ENCODE assay signal across 12 cellular contexts in the genomic region with DNA sequence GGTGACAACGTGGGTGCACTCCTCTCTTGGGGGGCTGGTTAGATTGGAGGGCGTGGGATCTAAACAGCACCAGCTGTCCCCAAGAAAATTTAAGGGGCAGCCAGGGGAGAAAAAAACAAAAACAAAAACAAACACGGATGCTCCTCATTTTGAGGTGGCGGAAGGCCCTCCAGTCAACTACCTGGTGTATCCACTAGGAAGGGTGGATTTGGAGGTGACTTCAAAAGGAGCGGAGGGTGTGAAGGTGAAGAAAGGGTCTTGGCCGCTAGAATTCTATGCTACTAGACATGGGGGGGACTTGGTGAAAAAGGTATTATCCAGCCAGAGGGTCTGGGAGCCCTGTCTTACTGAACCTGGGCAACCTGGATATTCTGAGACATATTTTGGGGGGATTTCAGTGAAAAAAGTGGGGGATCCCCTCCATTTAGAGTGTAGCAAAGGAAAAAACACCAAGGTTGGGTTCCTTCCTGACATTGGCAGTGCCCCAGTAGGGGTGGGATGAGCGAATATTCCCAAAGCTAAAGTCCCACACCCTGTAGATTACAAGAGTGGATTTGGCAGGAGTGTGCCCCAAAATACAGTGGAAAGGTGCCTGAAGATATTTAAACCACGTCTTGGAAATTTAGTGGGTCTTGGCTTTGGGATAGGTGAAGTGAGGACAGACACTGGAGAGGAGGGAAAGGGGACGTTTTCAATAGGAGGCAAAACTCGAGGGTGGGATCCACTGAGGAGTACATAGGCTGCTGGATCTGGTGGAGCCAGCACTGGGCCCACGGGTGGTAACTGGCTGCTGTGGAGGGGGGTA. TPM values are rescaled to one million over a fixed set of nuclear protein-coding genes. Genes with fewer than 3 reads are reported as not detected.
DNase-seq lines count a peak whose midpoint lies in the region; FAIRE-seq and TF ChIP-seq lines count a peak whose summit lies in the region.
"Had no signal": no experiment of that assay in that cellular context is flagged by ENCODE, and none has a peak within 500 bp of the region (broad histone marks: within the 10 kb centered on the region; RNA-seq: fewer than 3 reads in every experiment).

No MANE protein-coding gene starts in this region.

- H3K4me1 Mint-ChIP-seq in Caco-2 (ENCODE audit: low read depth, unreplicated experiment) = peaks cover 6% of the 10 kb centered on the region

- H3K4me3 Mint-ChIP-seq in Caco-2 (ENCODE audit: unreplicated experiment) = peak overlapping the region; percentile 89

- no peaks in the 10 kb centered on the region for H3K9me3 ChIP-seq in Caco-2
- no peaks in the 10 kb centered on the region for H3K9me3 ChIP-seq in PC-9 (ENCODE audit: insufficient read depth, low read depth)
- H3K9me3 ChIP-seq in endothelial cell of umbilical vein (replicated peaks; ENCODE audit: control insufficient read depth, insufficient read depth, low read length) = no peaks in the 10 kb centered on the region
- no peaks in the 10 kb centered on the region for H3K9me3 ChIP-seq in parathyroid adenoma (ENCODE audit: control insufficient read depth, low read length)

- H3F3A ChIP-seq in PC-9 (ENCODE audit: insufficient read depth, low read depth) = peaks cover 13% of the 10 kb centered on the region; the same call in 1 of the 2 replicates

- POLR2A ChIA-PET in Caco-2 (lab: Charles Lee) = interaction anchor here (0.5 to 0.7 kb wide), 2 partner anchors 46 to 201 kb away, joined by 3 to 4 read pairs; no protein-coding TSS in a partner anchor
- POLR2A ChIA-PET in PC-9 (lab: Charles Lee; ENCODE audit: unreplicated experiment) = interaction anchor here (0.6 to 0.8 kb wide), 2 partner anchors 20 to 249 kb away, joined by 6 to 21 read pairs; no protein-coding TSS in a partner anchor
- POLR2A ChIA-PET in endothelial cell of umbilical vein (lab: Charles Lee) = interaction anchor here (1.2 kb wide), 1 partner anchor 35 kb away, joined by 3 read pairs; a partner anchor contains a TSS

- H3K79me2 ChIP-seq in PC-9 (ENCODE audit: low read depth) (peaks cover 8% of the 10 kb centered on the region; the same call in 1 of the 2 replicates), endothelial cell of umbilical vein (ENCODE audit: control insufficient read depth, insufficient read depth, low read length) (no peaks in the 10 kb centered on the region), parathyroid adenoma (no peaks in the 10 kb centered on the region)

- H3K27me3 ChIP-seq in Caco-2 (replicated peaks; ENCODE audit: control insufficient read depth, insufficient read depth, low read length) = no peaks in the 10 kb centered on the region
- no peaks in the 10 kb centered on the region for H3K27me3 ChIP-seq in PC-9 (ENCODE audit: insufficient read depth, low read depth)
- peaks cover 20 to 28% of the 10 kb centered on the region in 2 experiments for H3K27me3 ChIP-seq in endothelial cell of umbilical vein (ENCODE audit: control insufficient read depth in 2 of 2, insufficient read depth in 2 of 2, low read length in 2 of 2)
- H3K27me3 ChIP-seq in parathyroid adenoma (ENCODE audit: control insufficient read depth, insufficient read depth, low read length) = no peaks in the 10 kb centered on the region

- H3K9me2 ChIP-seq in PC-9 (ENCODE audit: insufficient read depth) = no peaks in the 10 kb centered on the region

- FAIRE-seq in endothelial cell of umbilical vein (lab: Jason Lieb, UNC) = no peak

- no peaks in the 10 kb centered on the region for H4K20me1 ChIP-seq in PC-9 (ENCODE audit: insufficient read depth)
- no peaks in the 10 kb centered on the region for H4K20me1 ChIP-seq in endothelial cell of umbilical vein (replicated peaks; ENCODE audit: control insufficient read depth, extremely low read depth, insufficient read depth, low read length)

- H3K36me3 Mint-ChIP-seq in Caco-2 (ENCODE audit: insufficient read depth, unreplicated experiment) = peaks cover 23% of the 10 kb centered on the region

- H3K4me1 ChIP-seq in Caco-2 = no peaks in the 10 kb centered on the region
- peaks cover 9% of the 10 kb centered on the region; the same call in 1 of the 2 replicates for H3K4me1 ChIP-seq in PC-9 (replicated peaks; ENCODE audit: insufficient read depth)
- H3K4me1 ChIP-seq in endothelial cell of umbilical vein (ENCODE audit: control insufficient read depth, extremely low read depth, insufficient read depth, low read length) = peaks cover 23% of the 10 kb centered on the region
- peaks cover 10% of the 10 kb centered on the region for H3K4me1 ChIP-seq in parathyroid adenoma

- no peak for TF ChIP-seq POLR2A in endothelial cell of umbilical vein (IDR thresholded peaks at IDR 0.05; ENCODE audit: low read depth, low read length)

- H3K4me3 ChIP-seq in Caco-2 (ENCODE audit: low read depth, low read length) (peak overlapping the region; percentile 37), PC-9 (peak overlapping the region; percentile 71), endothelial cell of umbilical vein (replicated peaks in 1 of 3; ENCODE audit: insufficient read depth in 1 of 3, low read depth in 1 of 3, low read length in 3 of 3) (no peak overlapping the region), parathyroid adenoma (ENCODE audit: low read depth, low read length) (peak overlapping the region; percentile 7)

- DNase-seq in Caco-2 (no peak), PC-9 (no peak), endothelial cell of umbilical vein (ENCODE audit: low read depth, low spot score) (no peak), superior temporal gyrus (ENCODE audit: extremely low spot score) (no peak), RKO (ENCODE audit: low spot score) (no peak), NCI-H1417 (lab: John Stamatoyannopoulos, UW) (no peak), hypothalamus (lab: John Stamatoyannopoulos, UW) (no peak)

- H3K9ac ChIP-seq in endothelial cell of umbilical vein (replicated peaks; ENCODE audit: extremely low read depth, insufficient read depth, low read length) (no peak overlapping the region), parathyroid adenoma (no peak overlapping the region)
- H3K9ac ChIP-seq: KMS-11 had no signal

- H3K27ac ChIP-seq in PC-9 (no peak overlapping the region), endothelial cell of umbilical vein (ENCODE audit: insufficient read depth, low read depth, low read length) (no peak overlapping the region), parathyroid adenoma (no peak overlapping the region)
- H3K27ac ChIP-seq: KMS-11 had no signal

- CTCF ChIA-PET in Caco-2 (lab: Charles Lee) (interaction anchor here (1.7 kb wide), 1 partner anchor 63 kb away, joined by 8 read pairs; no protein-coding TSS in a partner anchor), PC-9 (lab: Charles Lee) (no interaction called here), endothelial cell of umbilical vein (lab: Charles Lee) (interaction anchor here (0.7 to 4.4 kb wide), 10 partner anchors 9 to 150 kb away, joined by 3 to 70 read pairs (median 3); a partner anchor contains a TSS)

- H3K4me2 ChIP-seq in PC-9 = peak overlapping the region; percentile 90
- no peak overlapping the region for H3K4me2 ChIP-seq in endothelial cell of umbilical vein (ENCODE audit: insufficient read depth, low read length)
- no peak overlapping the region for H3K4me2 ChIP-seq in parathyroid adenoma (ENCODE audit: low read length)
- H3K4me2 ChIP-seq: KMS-11 had no signal

- H3K27me3 Mint-ChIP-seq in Caco-2 (ENCODE audit: insufficient read depth, unreplicated experiment) = no peaks in the 10 kb centered on the region

- dilution Hi-C loops in endothelial cell of umbilical vein (cut with MboI; ENCODE audit: extremely low pct_ligation_motif_present, low sequenced_read_pairs) = no loop called here

- H3K36me3 ChIP-seq in Caco-2 (ENCODE audit: control insufficient read depth, insufficient read depth, low read length) (no peaks in the 10 kb centered on the region), PC-9 (ENCODE audit: low read depth) (no peaks in the 10 kb centered on the region), endothelial cell of umbilical vein (ENCODE audit: control insufficient read depth in 2 of 2, extremely low read depth in 1 of 2, insufficient read depth in 2 of 2, low read length in 2 of 2) (no peaks in the 10 kb centered on the region), parathyroid adenoma (ENCODE audit: control insufficient read depth, insufficient read depth, low read length) (no peaks in the 10 kb centered on the region)

- H3K9me3 Mint-ChIP-seq in Caco-2 (ENCODE audit: unreplicated experiment) = no peaks in the 10 kb centered on the region

- intact Hi-C loops in Caco-2 (cut with micrococcal nuclease; ENCODE audit: unreplicated experiment) = loop anchor here (5.0 kb wide), 2 partner anchors 82 to 248 kb away; a partner anchor contains a TSS
- intact Hi-C loops in PC-9 (cut with micrococcal nuclease; ENCODE audit: unreplicated experiment) = loop anchor here (1.0 to 5.0 kb wide), 2 partner anchors 63 to 122 kb away; a partner anchor contains a TSS
- intact Hi-C loops in endothelial cell of umbilical vein (cut with micrococcal nuclease) = loop anchor here (5.0 kb wide), 2 partner anchors 187 to 248 kb away; a partner anchor contains a TSS

- TF ChIP-seq CTCF in Caco-2 (IDR thresholded peaks at IDR 0.05; ENCODE audit: insufficient read depth in 1 of 2, low read depth in 1 of 2, low read length in 1 of 2, severe bottlenecking in 1 of 2, unreplicated experiment in 1 of 2) = no peak
- TF ChIP-seq CTCF in PC-9 (conservative IDR thresholded peaks at IDR 0.05) = no peak
- TF ChIP-seq CTCF in endothelial cell of umbilical vein (IDR thresholded peaks at IDR 0.05; ENCODE audit: extremely low read depth in 1 of 2, insufficient read depth in 1 of 2, low read depth in 1 of 2, low read length in 2 of 2) = no peak
- no peak for TF ChIP-seq CTCF in parathyroid adenoma (IDR thresholded peaks at IDR 0.05)

- BruUV-seq in Caco-2 (replicated peaks; lab: Mats Ljungman, UMichigan) = no TSS peak
- no TSS peak for BruUV-seq in PC-9 (replicated peaks; lab: Mats Ljungman, UMichigan)
- no TSS peak for BruUV-seq in endothelial cell of umbilical vein (replicated peaks; lab: Mats Ljungman, UMichigan)

- no peaks in the 10 kb centered on the region for H3K9me1 ChIP-seq in endothelial cell of umbilical vein (replicated peaks; ENCODE audit: control insufficient read depth, extremely low read depth, insufficient read depth, low read length)

- no peak overlapping the region for H2AFZ ChIP-seq in PC-9
- H2AFZ ChIP-seq in endothelial cell of umbilical vein (ENCODE audit: low read depth, low read length) = no peak overlapping the region
- no peak overlapping the region for H2AFZ ChIP-seq in parathyroid adenoma

- no peak overlapping the region for H3K27ac Mint-ChIP-seq in Caco-2 (ENCODE audit: unreplicated experiment)

RNA-seq across cellular contexts. Expression of a gene that starts 0.5 kb away (rescaled TPM):
- total RNA-seq in Caco-2 (2022) (0.91 and 1.3 TPM in 2 replicates), PC-9 (2021) (15.2 and 23.2 TPM in 2 replicates), endothelial cell of umbilical vein (1.8 TPM in 1 of 2 replicates, not detected in the other)
- polyA plus RNA-seq in endothelial cell of umbilical vein = 0.70 and 0.92 TPM in 2 replicates
- 0.34 and 0.52 TPM in 2 replicates for polyA plus RNA-seq in endothelial cell of umbilical vein (2011; cell fraction: cytosol; rRNA removed)
- polyA plus RNA-seq in endothelial cell of umbilical vein (2011; cell fraction: nucleus; rRNA removed) = 2.6 and 4.2 TPM in 2 replicates
- polyA plus RNA-seq in endothelial cell of umbilical vein (2012) = 0.63 and 1.2 TPM in 2 replicates
- 0.81 and 1.6 TPM in 2 replicates for polyA minus RNA-seq in endothelial cell of umbilical vein
- polyA minus RNA-seq in endothelial cell of umbilical vein (2011; cell fraction: cytosol; rRNA and poly(A)+ RNA removed) = 0.92 TPM
- polyA minus RNA-seq in endothelial cell of umbilical vein (2011; cell fraction: nucleus; rRNA and poly(A)+ RNA removed) = 0.87 TPM in 1 of 2 replicates, not detected in the other
- total RNA-seq: H4 had no signal

RNA-seq across cellular contexts. Expression of a gene that starts 3.6 kb away (rescaled TPM):
- total RNA-seq in Caco-2 (2022) = 2.9 and 3.7 TPM in 2 replicates
- 17.0 and 20.7 TPM in 2 replicates for total RNA-seq in PC-9 (2021)
- 6.1 and 6.5 TPM in 2 replicates for total RNA-seq in endothelial cell of umbilical vein
- 5.8 and 8.4 TPM in 2 replicates for polyA plus RNA-seq in endothelial cell of umbilical vein
- polyA plus RNA-seq in endothelial cell of umbilical vein (2011; cell fraction: cytosol; rRNA removed) = 2.7 and 4.0 TPM in 2 replicates
- polyA plus RNA-seq in endothelial cell of umbilical vein (2011; cell fraction: nucleus; rRNA removed) = 3.1 and 3.6 TPM in 2 replicates
- 5.9 and 8.0 TPM in 2 replicates for polyA plus RNA-seq in endothelial cell of umbilical vein (2012)
- 2.8 and 3.4 TPM in 2 replicates for polyA minus RNA-seq in endothelial cell of umbilical vein
- polyA minus RNA-seq in endothelial cell of umbilical vein (2011; cell fraction: cytosol; rRNA and poly(A)+ RNA removed) = 2.5 TPM
- 1.3 and 1.5 TPM in 2 replicates for polyA minus RNA-seq in endothelial cell of umbilical vein (2011; cell fraction: nucleus; rRNA and poly(A)+ RNA removed)

RNA-seq across cellular contexts. Expression of a gene that starts 6.0 kb away (rescaled TPM):
- 1.7 and 2.6 TPM in 2 replicates for total RNA-seq in Caco-2 (2022)
- total RNA-seq in PC-9 (2021) = 31.9 and 53.4 TPM in 2 replicates
- total RNA-seq in endothelial cell of umbilical vein = 5.4 and 5.6 TPM in 2 replicates
- 9.3 and 9.6 TPM in 2 replicates for polyA plus RNA-seq in endothelial cell of umbilical vein
- polyA plus RNA-seq in endothelial cell of umbilical vein (2011; cell fraction: cytosol; rRNA removed) = 9.6 and 9.9 TPM in 2 replicates
- 2.8 and 3.2 TPM in 2 replicates for polyA plus RNA-seq in endothelial cell of umbilical vein (2011; cell fraction: nucleus; rRNA removed)
- 3.7 and 5.6 TPM in 2 replicates for polyA plus RNA-seq in endothelial cell of umbilical vein (2012)
- 7.7 and 8.9 TPM in 2 replicates for polyA minus RNA-seq in endothelial cell of umbilical vein
- polyA minus RNA-seq in endothelial cell of umbilical vein (2011; cell fraction: cytosol; rRNA and poly(A)+ RNA removed) = not detected
- 0.82 and 1.9 TPM in 2 replicates for polyA minus RNA-seq in endothelial cell of umbilical vein (2011; cell fraction: nucleus; rRNA and poly(A)+ RNA removed)

RNA-seq across cellular contexts. Expression of a gene that starts 10.2 kb away (rescaled TPM):
- total RNA-seq in Caco-2 (2022) = not detected in 2 replicates
- total RNA-seq in PC-9 (2021) = not detected in 2 replicates
- not detected in 2 replicates for total RNA-seq in endothelial cell of umbilical vein
- not detected in 2 replicates for polyA plus RNA-seq in endothelial cell of umbilical vein
- polyA plus RNA-seq in endothelial cell of umbilical vein (2011; cell fraction: cytosol; rRNA removed) = not detected in 2 replicates
- not detected in 2 replicates for polyA plus RNA-seq in endothelial cell of umbilical vein (2011; cell fraction: nucleus; rRNA removed)
- not detected in 2 replicates for polyA plus RNA-seq in endothelial cell of umbilical vein (2012)
- polyA minus RNA-seq in endothelial cell of umbilical vein = not detected in 2 replicates
- not detected for polyA minus RNA-seq in endothelial cell of umbilical vein (2011; cell fraction: cytosol; rRNA and poly(A)+ RNA removed)
- polyA minus RNA-seq in endothelial cell of umbilical vein (2011; cell fraction: nucleus; rRNA and poly(A)+ RNA removed) = not detected in 2 replicates
- total RNA-seq: H4, left colon had no signal
- polyA plus RNA-seq: adipose tissue had no signal

RNA-seq across cellular contexts. Expression of a gene that starts 13.4 kb away (rescaled TPM):
- total RNA-seq in Caco-2 (2022) (not detected in 2 replicates), PC-9 (2021) (0.50 TPM in 1 of 2 replicates, not detected in the other), endothelial cell of umbilical vein (not detected in 2 replicates)
- polyA plus RNA-seq in endothelial cell of umbilical vein = not detected in 2 replicates
- not detected in 2 replicates for polyA plus RNA-seq in endothelial cell of umbilical vein (2011; cell fraction: cytosol; rRNA removed)
- not detected in 2 replicates for polyA plus RNA-seq in endothelial cell of umbilical vein (2011; cell fraction: nucleus; rRNA removed)
- polyA plus RNA-seq in endothelial cell of umbilical vein (2012) = not detected in 2 replicates
- not detected in 2 replicates for polyA minus RNA-seq in endothelial cell of umbilical vein
- not detected for polyA minus RNA-seq in endothelial cell of umbilical vein (2011; cell fraction: cytosol; rRNA and poly(A)+ RNA removed)
- polyA minus RNA-seq in endothelial cell of umbilical vein (2011; cell fraction: nucleus; rRNA and poly(A)+ RNA removed) = not detected in 2 replicates
- total RNA-seq: H4, left colon had no signal
- polyA plus RNA-seq: adipose tissue had no signal

Comparison
In these comparisons a context has a peak if more than half of its experiments do, and no peak if none do; other contexts are left out.
1. H3K4me3 ChIP-seq: peak in Caco-2 (single experiment), PC-9 (single experiment) and parathyroid adenoma (single experiment); none in endothelial cell of umbilical vein (0 of 3).